8 cellular contexts compared by ENCODE assay signal in genomic region chr7:102363549-102364393, GRCh38. TPM values are rescaled to one million over a fixed set of nuclear protein-coding genes. Genes with fewer than 3 reads are reported as not detected.
DNase-seq lines count a peak whose midpoint lies in the region; TF ChIP-seq lines count a peak whose summit lies in the region.
"Not testable (repeated sequence)": the region's sequence is repeated elsewhere in the genome, so short reads cannot be mapped to it uniquely, and the experiment has no call there.

No MANE protein-coding gene starts in this region.

- TF ChIP-seq POLR2A in testis (IDR thresholded peaks at IDR 0.05): not testable (repeated sequence)

- not testable (repeated sequence) for H3K36me3 ChIP-seq in GM06990 (ENCODE audit: control insufficient read depth, insufficient read depth, low read length); SJSA1; testis (ENCODE audit: low read depth, missing control alignments)

- peak overlapping the region; percentile 93 for H3K4me3 Mint-ChIP-seq in activated naive CD4-positive, alpha-beta T cell treated with anti-CD3 and anti-CD28 coated beads, Interleukin-2, amount 10 ng/mL, durations not matched to agents 7 days and 5 days

- not testable (repeated sequence) for H3K4me1 ChIP-seq in SJSA1 (replicated peaks); testis

- not testable (repeated sequence) for H3K9me3 ChIP-seq in SJSA1 (replicated peaks); testis

- peak overlapping the region; percentile 88 for H3K27ac Mint-ChIP-seq in activated naive CD4-positive, alpha-beta T cell treated with anti-CD3 and anti-CD28 coated beads, Interleukin-2, amount 10 ng/mL, durations not matched to agents 7 days and 5 days

- WGBS in testis, 2 donors: 0 to 1% methylated on average over 6 to 62 of the region's 76 CpGs

- peak overlapping the region; percentile 68 for H3K4me3 ChIP-seq in GM06990 (replicated peaks; ENCODE audit: low read depth, low read length)
- H3K4me3 ChIP-seq in HFF-Myc (replicated peaks; ENCODE audit: low read depth, low read length): peak overlapping the region; percentile 63
- peak overlapping the region; percentile 47 for H3K4me3 ChIP-seq in SJSA1
- peak overlapping the region; percentile 94 to 95 for H3K4me3 ChIP-seq in testis

- H3K4me1 Mint-ChIP-seq in activated naive CD4-positive, alpha-beta T cell treated with anti-CD3 and anti-CD28 coated beads, Interleukin-2, amount 10 ng/mL, durations not matched to agents 7 days and 5 days: peaks cover 18% of the 10 kb centered on the region

- CTCF ChIA-PET in activated naive CD4-positive, alpha-beta T cell treated with anti-CD3 and anti-CD28 coated beads, Interleukin-2, amount 10 ng/mL, durations not matched to agents 7 days and 5 days (lab: Charles Lee): not testable (repeated sequence)

- TF ChIP-seq CTCF in GM06990 (IDR thresholded peaks at IDR 0.05; ENCODE audit: insufficient read depth, low read length, poor library complexity, severe bottlenecking); HFF-Myc (IDR thresholded peaks at IDR 0.05; ENCODE audit: low read depth, low read length, missing control alignments): not testable (repeated sequence)
- peak in 2 of 3 experiments; percentile 24 to 40 for TF ChIP-seq CTCF in testis (IDR thresholded peaks at IDR 0.05)

- peak overlapping the region; percentile 43; the same call in 1 of the 2 replicates for H3K27ac ChIP-seq in SJSA1
- peak overlapping the region; percentile 87 to 92 for H3K27ac ChIP-seq in testis

- intact Hi-C loops in testis (cut with DNase I; ENCODE audit: low total_unique reads): not testable (repeated sequence)

- DNase-seq in GM06990 (ENCODE audit: extremely low read depth, insufficient read length) (peak; percentile 92), HFF-Myc (ENCODE audit: extremely low read depth, low read depth) (peak; percentile 97), MV-4-11 (lab: John Stamatoyannopoulos, UW) (peak; percentile 100), SJSA1 (ENCODE audit: low read depth in 1 of 2, low spot score in 2 of 2) (peak; percentile 94 to 98), glomerular endothelial cell (ENCODE audit: extremely low read depth, low read depth, low spot score) (peak; percentile 84), occipital lobe (lab: John Stamatoyannopoulos, UW) (peak; percentile 97), testis (peak; percentile 99)
- DNase-seq in activated naive CD4-positive, alpha-beta T cell treated with anti-CD3 and anti-CD28 coated beads, Interleukin-2, amount 10 ng/mL, durations not matched to agents 7 days and 5 days: peak; percentile 96

- H3K27me3 Mint-ChIP-seq in activated naive CD4-positive, alpha-beta T cell treated with anti-CD3 and anti-CD28 coated beads, Interleukin-2, amount 10 ng/mL, durations not matched to agents 7 days and 5 days: not testable (repeated sequence)

- not testable (repeated sequence) for H3K27me3 ChIP-seq in GM06990 (replicated peaks; ENCODE audit: control insufficient read depth, insufficient read depth, low read length); SJSA1 (replicated peaks); testis

- H3K9me3 Mint-ChIP-seq in activated naive CD4-positive, alpha-beta T cell treated with anti-CD3 and anti-CD28 coated beads, Interleukin-2, amount 10 ng/mL, durations not matched to agents 7 days and 5 days: not testable (repeated sequence)

- H3K36me3 Mint-ChIP-seq in activated naive CD4-positive, alpha-beta T cell treated with anti-CD3 and anti-CD28 coated beads, Interleukin-2, amount 10 ng/mL, durations not matched to agents 7 days and 5 days: peaks cover 19% of the 10 kb centered on the region

RNA-seq across cellular contexts. Expression of gene SPDYE6, which starts 7.5 kb away (rescaled TPM):
- total RNA-seq in SJSA1 (2014; rRNA removed; shearing (Covaris generic)): not detected in 2 replicates
- total RNA-seq in glomerular endothelial cell (not detected in 2 replicates), occipital lobe (0.16 TPM), testis (1 to 10 TPM; 2.3 to 5.2 TPM)
- polyA plus RNA-seq in testis (ENCODE audit: insufficient read depth, low read depth, low replicate concordance): 6.7 TPM

RNA-seq across cellular contexts. Expression of gene PRKRIP1, which starts 32.4 kb away (rescaled TPM):
- total RNA-seq in SJSA1 (2014; rRNA removed; shearing (Covaris generic)): 29.6 and 30.7 TPM in 2 replicates
- 13.8 and 28.1 TPM in 2 replicates for total RNA-seq in glomerular endothelial cell
- 13.6 TPM for total RNA-seq in occipital lobe
- total RNA-seq in testis: 10 to 100 TPM; 52.5 to 71.1 TPM
- polyA plus RNA-seq in testis (ENCODE audit: insufficient read depth, low read depth, low replicate concordance): 50.8 TPM

Comparison
In these comparisons a context has a peak if more than half of its experiments do, and no peak if none do; other contexts are left out.
1. Peak in every context shown above with its lines: DNase-seq, H3K4me3 ChIP-seq and H3K27ac ChIP-seq.